11 cellular contexts compared by ENCODE assay signal in genomic region chr17:38572292-38572664, GRCh38. TPM values are rescaled to one million over a fixed set of nuclear protein-coding genes. Genes with fewer than 3 reads are reported as not detected.
DNase-seq lines count a peak whose midpoint lies in the region; ATAC-seq and TF ChIP-seq lines count a peak whose summit lies in the region.
"Had no signal": no experiment of that assay in that cellular context is flagged by ENCODE, and none has a peak within 500 bp of the region (broad histone marks: within the 10 kb centered on the region; RNA-seq: fewer than 3 reads in every experiment).

No MANE protein-coding gene starts in this region.

- H3K36me3 ChIP-seq in heart left ventricle (no peaks in the 10 kb centered on the region), ascending aorta (no peaks in the 10 kb centered on the region), upper lobe of left lung (no peaks in the 10 kb centered on the region)

- peaks cover 18 to 25% (median 23%) of the 10 kb centered on the region in 3 donors for H3K4me1 Mint-ChIP-seq in naive B cell

- H3K27ac Mint-ChIP-seq in naive B cell: no peak overlapping the region
- H3K27ac Mint-ChIP-seq: activated T-helper 2 cell treated with anti-CD3 and anti-CD28 coated beads, Interferon-gamma antibody, Interleukin-2, Interleukin-4, amounts not matched to agents 10 μg/mL and 5 μg/mL and 100 μg/mL, durations not matched to agents 14 hours and 24 hours and 36 hours; stimulated activated naive CD8-positive, alpha-beta T cell treated with anti-CD3 and anti-CD28 coated beads, Interleukin-15, Interleukin-2, amounts not matched to agents 100 ng/mL and 50 ng/mL, for 24 hours had no signal

- WGBS in heart left ventricle, 4 donors: 4 to 6% (median 5%) methylated on average over 3 to 25 of the region's 25 CpGs
- 0% methylated on average over 13 of the region's 25 CpGs; no CpG with 5 or more reads in 1 of the 2 donors for WGBS in upper lobe of left lung, 2 donors

- H3K27ac ChIP-seq in heart left ventricle (no peak overlapping the region), ascending aorta (no peak overlapping the region), upper lobe of left lung (no peak overlapping the region)

- peaks cover 71 to 93% (median 89%) of the 10 kb centered on the region in 3 donors for H3K27me3 Mint-ChIP-seq in naive B cell

- no peak for TF ChIP-seq CTCF in heart left ventricle (IDR thresholded peaks at IDR 0.05)
- no peak for TF ChIP-seq CTCF in ascending aorta (IDR thresholded peaks at IDR 0.05)
- TF ChIP-seq CTCF in upper lobe of left lung (IDR thresholded peaks at IDR 0.05): no peak

- peaks cover 0 to 18% of the 10 kb centered on the region in 2 donors for H3K36me3 Mint-ChIP-seq in naive B cell

- ATAC-seq in heart left ventricle: no peak
- no peak for ATAC-seq in Right ventricle myocardium superior (ENCODE audit: poor library complexity)
- peak in 1 of 2 donors; percentile 10 for ATAC-seq in naive B cell (ENCODE audit: low read depth in 2 of 2)
- no peak for ATAC-seq in upper lobe of left lung (ENCODE audit: low FRiP score in 2 of 2)
- ATAC-seq in HG02938 (IDR thresholded peaks at IDR 0.05; ENCODE audit: unreplicated experiment): no peak
- ATAC-seq in GM18498 (IDR thresholded peaks at IDR 0.05; ENCODE audit: unreplicated experiment): no peak

- no peak for TF ChIP-seq EP300 in upper lobe of left lung (IDR thresholded peaks at IDR 0.05)

- H3K9me3 Mint-ChIP-seq in naive B cell: peaks cover 0 to 1% (median 0%) of the 10 kb centered on the region in 7 donors
- H3K9me3 Mint-ChIP-seq: activated T-helper 2 cell treated with anti-CD3 and anti-CD28 coated beads, Interferon-gamma antibody, Interleukin-2, Interleukin-4, amounts not matched to agents 10 μg/mL and 5 μg/mL and 100 μg/mL, durations not matched to agents 14 hours and 24 hours and 36 hours; stimulated activated naive CD8-positive, alpha-beta T cell treated with anti-CD3 and anti-CD28 coated beads, Interleukin-15, Interleukin-2, amounts not matched to agents 100 ng/mL and 50 ng/mL, for 24 hours had no signal

- intact Hi-C loops in heart left ventricle (cut with DNase I) (no loop called here), Right ventricle myocardium superior (cut with DNase I) (loop anchor here (5.0 kb wide), 1 partner anchor 95 kb away; no protein-coding TSS in a partner anchor), ascending aorta (cut with DNase I) (no loop called here)

- H3K4me3 Mint-ChIP-seq in naive B cell: peak overlapping the region in 7 of 8 donors; percentile 13 to 84 (median 55)
- H3K4me3 Mint-ChIP-seq: stimulated activated naive CD8-positive, alpha-beta T cell treated with anti-CD3 and anti-CD28 coated beads, Interleukin-15, Interleukin-2, amounts not matched to agents 100 ng/mL and 50 ng/mL, for 24 hours had no signal

- peaks cover 16 to 100% (median 50%) of the 10 kb centered on the region in 9 donors for H3K27me3 ChIP-seq in heart left ventricle
- H3K27me3 ChIP-seq in ascending aorta: peaks cover 10% of the 10 kb centered on the region
- peaks cover 0 to 28% (median 19%) of the 10 kb centered on the region in 4 donors for H3K27me3 ChIP-seq in upper lobe of left lung

- no peaks in the 10 kb centered on the region for H3K9me3 ChIP-seq in heart left ventricle
- H3K9me3 ChIP-seq in ascending aorta: no peaks in the 10 kb centered on the region
- no peaks in the 10 kb centered on the region for H3K9me3 ChIP-seq in upper lobe of left lung

- peak overlapping the region in 7 of 12 donors; percentile 19 to 47 (median 32) for H3K4me3 ChIP-seq in heart left ventricle
- H3K4me3 ChIP-seq in ascending aorta: peak overlapping the region; percentile 50 to 56
- peak overlapping the region in 3 of 4 donors; percentile 32 to 43 (median 34) for H3K4me3 ChIP-seq in upper lobe of left lung

- H3K4me1 ChIP-seq in heart left ventricle: peaks cover 0 to 13% (median 1%) of the 10 kb centered on the region in 12 donors
- H3K4me1 ChIP-seq in ascending aorta: peaks cover 3 to 11% of the 10 kb centered on the region in 2 donors
- H3K4me1 ChIP-seq in upper lobe of left lung: peaks cover 9 to 19% (median 13%) of the 10 kb centered on the region in 4 donors

- DNase-seq in heart left ventricle (no peak), Right ventricle myocardium superior (no peak), ascending aorta (ENCODE audit: low spot score in 2 of 2) (no peak), naive B cell (no peak), upper lobe of left lung (peak in 1 of 2 donors; percentile 68), ureter (ENCODE audit: low spot score) (no peak)

- TF ChIP-seq POLR2A in heart left ventricle (IDR thresholded peaks at IDR 0.05): no peak
- TF ChIP-seq POLR2A in upper lobe of left lung (IDR thresholded peaks at IDR 0.05): no peak

RNA-seq across cellular contexts. Expression of gene SRCIN1, which starts 33.5 kb away (rescaled TPM):
- 1 to 10 TPM in 5 of 9 donors, under 1 TPM in 4; 0.46 to 1.7 (median 1.1) TPM for total RNA-seq in heart left ventricle
- polyA plus RNA-seq in heart left ventricle: under 1 TPM; 0.19 to 0.95 TPM
- 2.3 TPM for total RNA-seq in Right ventricle myocardium superior
- not detected for total RNA-seq in ascending aorta
- not detected for polyA plus RNA-seq in naive B cell (ENCODE audit: low read depth in 6 of 6)
- total RNA-seq in upper lobe of left lung: 10 to 100 TPM in 2 of 6 donors, 1 to 10 TPM in 4; 1.6 to 16.6 (median 5.6) TPM
- 22.6 TPM for total RNA-seq in ureter
- total RNA-seq: glomerular endothelial cell had no signal
